17 cellular contexts compared by ENCODE assay signal in the genomic region with DNA sequence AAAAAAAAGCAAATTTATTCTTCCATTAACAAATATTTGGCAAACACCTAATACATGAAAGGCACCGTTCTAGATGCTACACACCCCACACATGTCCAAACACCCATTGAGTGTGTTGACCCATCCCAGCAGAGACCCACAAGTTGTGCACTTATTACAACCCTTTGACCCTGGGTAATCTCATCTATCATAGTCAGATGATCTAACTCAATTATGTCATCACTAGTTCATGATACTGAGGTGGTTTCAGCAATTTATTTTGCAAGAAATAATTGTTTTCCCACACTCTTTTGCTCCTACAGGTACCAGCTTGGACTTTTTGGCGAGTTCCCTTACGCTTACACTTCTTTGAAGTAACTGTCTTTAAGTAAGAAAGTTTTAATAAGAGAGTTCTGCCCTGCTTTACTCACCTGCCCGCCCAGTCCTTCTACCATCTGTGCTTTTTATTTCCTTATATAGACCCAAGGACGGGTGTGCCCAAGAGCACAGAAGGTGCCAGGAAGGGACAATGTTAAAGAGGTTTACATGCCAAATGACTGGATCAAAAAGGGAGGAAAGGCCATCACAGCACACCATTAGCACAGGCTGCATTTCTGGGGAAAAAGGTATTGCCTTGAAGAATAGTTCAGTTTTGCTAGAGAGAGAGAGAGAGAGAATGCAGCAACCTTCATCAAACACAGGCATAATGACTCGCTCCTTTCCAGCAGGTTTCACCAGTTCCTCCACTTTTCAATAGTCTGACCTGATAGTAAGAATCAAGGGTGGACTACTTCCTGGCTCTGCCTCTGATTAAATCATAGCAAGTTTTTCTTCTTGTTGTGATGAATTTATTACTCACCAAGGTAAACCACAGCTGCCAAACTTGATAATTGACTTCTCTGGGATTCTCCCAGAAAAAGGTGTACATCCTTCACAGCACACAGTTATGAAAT.
A peak's percentile ranks its signal among the peaks of the same experiment; 100 is the strongest.
DNase-seq lines count a peak whose midpoint lies in the region; ATAC-seq and TF ChIP-seq lines count a peak whose summit lies in the region.
"Had no signal": no experiment of that assay in that cellular context is flagged by ENCODE, and none has a peak within 500 bp of the region (broad histone marks: within the 10 kb centered on the region; RNA-seq: fewer than 3 reads in every experiment).

No MANE protein-coding gene starts in this region.

- no peaks in the 10 kb centered on the region for H3K27me3 ChIP-seq in RWPE2 (ENCODE audit: insufficient read depth, poor library complexity, severe bottlenecking)
- H3K27me3 ChIP-seq: SJSA1, testis had no signal

- H3K4me1 ChIP-seq in RWPE2 (ENCODE audit: insufficient read depth, poor library complexity, severe bottlenecking): peaks cover 19% of the 10 kb centered on the region
- H3K4me1 ChIP-seq: SJSA1, testis had no signal

- no peaks in the 10 kb centered on the region for H3K36me3 Mint-ChIP-seq in stimulated activated memory B cell treated with anti-CD40 and anti-IgM and Interleukin-4, amounts not matched to agents 10 μg/mL and 1 μg/mL and 100 μg/mL, for 72 hours
- H3K36me3 Mint-ChIP-seq: IgD-negative memory B cell, memory B cell, WTC11 had no signal

- peak overlapping the region; percentile 25 for H3K27ac ChIP-seq in RWPE2 (ENCODE audit: poor library complexity, severe bottlenecking)
- H3K27ac ChIP-seq: SJSA1, testis had no signal

- no peak overlapping the region for H3K4me3 Mint-ChIP-seq in stimulated activated memory B cell treated with anti-CD40 and anti-IgM and Interleukin-4, amounts not matched to agents 10 μg/mL and 1 μg/mL and 100 μg/mL, for 72 hours
- H3K4me3 Mint-ChIP-seq: IgD-negative memory B cell, memory B cell, WTC11 had no signal

- H3K4me3 ChIP-seq in RWPE2 (ENCODE audit: severe bottlenecking): no peak overlapping the region
- H3K4me3 ChIP-seq: SJSA1, testis had no signal

- no peaks in the 10 kb centered on the region for H3K9me3 Mint-ChIP-seq in stimulated activated memory B cell treated with anti-CD40 and anti-IgM and Interleukin-4, amounts not matched to agents 10 μg/mL and 1 μg/mL and 100 μg/mL, for 72 hours
- H3K9me3 Mint-ChIP-seq: IgD-negative memory B cell, memory B cell, WTC11 had no signal

- H3K27me3 Mint-ChIP-seq in stimulated activated memory B cell treated with anti-CD40 and anti-IgM and Interleukin-4, amounts not matched to agents 10 μg/mL and 1 μg/mL and 100 μg/mL, for 72 hours: peaks cover 23% of the 10 kb centered on the region

- H3K36me3 ChIP-seq in RWPE2 (ENCODE audit: low read depth): no peaks in the 10 kb centered on the region
- H3K36me3 ChIP-seq: SJSA1 had no signal

- TF ChIP-seq CTCF in RWPE2 (IDR thresholded peaks at IDR 0.05; ENCODE audit: poor library complexity, severe bottlenecking): no peak

- ATAC-seq in RWPE2 (ENCODE audit: low read depth): peak; percentile 78
- peak; percentile 12 for ATAC-seq in stimulated activated memory B cell treated with anti-CD40 and anti-IgM and Interleukin-4, amounts not matched to agents 10 μg/mL and 1 μg/mL and 100 μg/mL, for 72 hours
- no peak for ATAC-seq in GM19467 (IDR thresholded peaks at IDR 0.05; ENCODE audit: unreplicated experiment)
- ATAC-seq in GM18517 (IDR thresholded peaks at IDR 0.05; ENCODE audit: unreplicated experiment): no peak
- ATAC-seq: WTC11 had no signal

- H3K9me3 ChIP-seq in RWPE2 (ENCODE audit: severe bottlenecking): no peaks in the 10 kb centered on the region
- H3K9me3 ChIP-seq: SJSA1, testis had no signal

- DNase-seq in NCI-H146 (lab: John Stamatoyannopoulos, UW): peak; percentile 36
- no peak for DNase-seq in NCI-H146 treated with DMSO at 0.1 percent for 48 hours (lab: John Stamatoyannopoulos, UW; ENCODE audit: unreplicated experiment)
- no peak for DNase-seq in RWPE2 (ENCODE audit: low spot score)
- DNase-seq in kidney glomerular epithelial cell (lab: John Stamatoyannopoulos, UW): peak; percentile 33
- no peak for DNase-seq in SKM-1 (lab: John Stamatoyannopoulos, UW; ENCODE audit: unreplicated experiment)
- DNase-seq: activated T-cell treated with anti-CD3 and anti-CD28 coated beads, Interleukin-2, amount 50 U/mL, for 1 hour; amygdala; H7; head of caudate nucleus; testis had no signal

- no peaks in the 10 kb centered on the region for H3K4me1 Mint-ChIP-seq in stimulated activated memory B cell treated with anti-CD40 and anti-IgM and Interleukin-4, amounts not matched to agents 10 μg/mL and 1 μg/mL and 100 μg/mL, for 72 hours
- H3K4me1 Mint-ChIP-seq: IgD-negative memory B cell, memory B cell had no signal

- H3K27ac Mint-ChIP-seq in stimulated activated memory B cell treated with anti-CD40 and anti-IgM and Interleukin-4, amounts not matched to agents 10 μg/mL and 1 μg/mL and 100 μg/mL, for 72 hours: no peak overlapping the region
- H3K27ac Mint-ChIP-seq: IgD-negative memory B cell, memory B cell, WTC11 had no signal

Comparison
In these comparisons a context has a peak if more than half of its experiments do, and no peak if none do; other contexts are left out.
1. DNase-seq: peak in NCI-H146 (single experiment) and kidney glomerular epithelial cell (single experiment); none in NCI-H146 treated with DMSO at 0.1 percent for 48 hours (single experiment), RWPE2 (single experiment) and SKM-1 (single experiment).
2. ATAC-seq: peak in RWPE2 (single experiment) and stimulated activated memory B cell treated with anti-CD40 and anti-IgM and Interleukin-4, amounts not matched to agents 10 μg/mL and 1 μg/mL and 100 μg/mL, for 72 hours (single experiment); none in GM19467 (single experiment) and GM18517 (single experiment).